Comparison of ENCODE assay signal across 20 cellular contexts in the genomic region with DNA sequence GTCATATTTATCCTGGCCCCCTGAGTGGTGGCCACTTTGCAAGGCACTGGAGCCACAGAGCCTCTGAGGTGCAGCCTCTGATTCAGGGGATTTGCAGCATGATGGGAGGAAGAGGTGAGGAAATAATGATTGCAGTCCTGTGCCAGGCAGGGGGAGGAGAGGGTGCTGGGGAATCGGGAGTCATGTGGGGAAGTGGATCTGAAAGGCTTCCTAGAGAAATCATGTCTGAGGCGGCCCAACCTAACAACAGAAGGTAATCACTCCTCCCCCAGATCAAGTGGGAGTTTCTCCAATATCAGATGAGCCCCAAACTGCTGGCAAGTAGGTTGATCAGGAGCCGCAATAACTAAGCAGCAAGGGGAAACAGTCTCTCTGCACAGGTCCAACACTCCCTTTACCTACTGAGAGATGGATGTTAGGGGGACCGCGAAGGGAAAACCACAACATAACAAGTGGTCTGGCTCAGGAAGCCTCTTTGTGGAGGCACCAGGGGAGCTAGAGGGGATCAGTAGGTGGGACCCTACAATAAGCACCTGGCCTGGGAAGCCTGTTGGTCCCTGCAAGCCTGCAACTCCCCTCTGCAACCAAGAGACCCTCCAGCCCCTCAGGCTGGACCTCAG.
"Had no signal": no experiment of that assay in that cellular context is flagged by ENCODE, and none has a peak within 500 bp of the region (broad histone marks: within the 10 kb centered on the region; RNA-seq: fewer than 3 reads in every experiment).

No MANE protein-coding gene starts in this region.

- H3K4me3 ChIP-seq: body of pancreas, colonic mucosa, lung, transverse colon, vagina had no signal

- DNase-seq: activated CD4-positive, alpha-beta T cell treated with anti-CD3 and anti-CD28 coated beads, Interleukin-2, amount 10 ng/mL, durations not matched to agents 7 days and 5 days; activated CD8-positive, alpha-beta memory T cell treated with anti-CD3 and anti-CD28 coated beads for 24 hours; activated CD8-positive, alpha-beta memory T cell treated with anti-CD3 and anti-CD28 coated beads, Interleukin-2, amount 50 U/mL, for 48 hours; activated effector memory CD4-positive, alpha-beta T cell treated with anti-CD3 and anti-CD28 coated beads, Interleukin-2, amount 50 U/mL, for 16 hours; activated naive CD4-positive, alpha-beta T cell treated with anti-CD3 and anti-CD28 coated beads, Interleukin-2, amount 50 U/mL, for 16 hours; activated T-cell treated with anti-CD3 and anti-CD28 coated beads, Interleukin-2, amount 50 U/mL, for 48 hours; body of pancreas; colonic mucosa; midbrain; stimulated activated CD4-positive, alpha-beta T cell treated with anti-CD3 and anti-CD28 coated beads, Interleukin-12 subunit alpha, Interleukin-12 subunit beta, amount 100 ng/mL, for 4 hours; stimulated activated CD4-positive, alpha-beta T cell treated with anti-CD3 and anti-CD28 coated beads, Interleukin-1b, Interleukin-23, amount 100 ng/mL, for 48 hours; stimulated activated CD8-positive, alpha-beta memory T cell treated with anti-CD3 and anti-CD28 coated beads, Interleukin-4, amount 100 ng/mL, for 48 hours; stimulated activated naive CD4-positive, alpha-beta T cell; substantia nigra; transverse colon had no signal

- H3K27ac Mint-ChIP-seq: activated CD4-positive, alpha-beta T cell treated with anti-CD3 and anti-CD28 coated beads, Interleukin-2, amount 10 ng/mL, durations not matched to agents 7 days and 5 days; nephron; T-helper 1 cell treated with Interleukin-12 subunit alpha and Interleukin-12 subunit beta and Interleukin-4 antibody, amounts not matched to agents 30 μg/mL and 1 μg/mL, for 36 hours had no signal

- H3K27ac ChIP-seq: body of pancreas, colonic mucosa, transverse colon, vagina had no signal

- H3K9me3 ChIP-seq: body of pancreas, colonic mucosa, transverse colon, vagina had no signal

- H3K4me1 ChIP-seq: body of pancreas, colonic mucosa, transverse colon had no signal

- H3K4me3 Mint-ChIP-seq: activated CD4-positive, alpha-beta T cell treated with anti-CD3 and anti-CD28 coated beads, Interleukin-2, amount 10 ng/mL, durations not matched to agents 7 days and 5 days; nephron; T-helper 1 cell treated with Interleukin-12 subunit alpha and Interleukin-12 subunit beta and Interleukin-4 antibody, amounts not matched to agents 30 μg/mL and 1 μg/mL, for 36 hours had no signal

- H3K36me3 ChIP-seq: colonic mucosa, transverse colon, vagina had no signal

- H3K9me3 Mint-ChIP-seq: activated CD4-positive, alpha-beta T cell treated with anti-CD3 and anti-CD28 coated beads, Interleukin-2, amount 10 ng/mL, durations not matched to agents 7 days and 5 days; nephron; T-helper 1 cell treated with Interleukin-12 subunit alpha and Interleukin-12 subunit beta and Interleukin-4 antibody, amounts not matched to agents 30 μg/mL and 1 μg/mL, for 36 hours had no signal

- H3K27me3 ChIP-seq: body of pancreas, colonic mucosa, transverse colon, vagina had no signal

- ATAC-seq: activated CD4-positive, CD25-positive, alpha-beta regulatory T cell treated with anti-CD3 and anti-CD28 coated beads, Interleukin-2, amount 50 U/mL, for 24 hours; body of pancreas had no signal
